22 cellular contexts compared by ENCODE assay signal in genomic region chr1:240171907-240172306, GRCh38.
"Had no signal": no experiment of that assay in that cellular context is flagged by ENCODE, and none has a peak within 500 bp of the region (broad histone marks: within the 10 kb centered on the region; RNA-seq: fewer than 3 reads in every experiment).

No MANE protein-coding gene starts in this region.

- H3K9me3 ChIP-seq: left ventricle myocardium inferior, ovary, right atrium auricular region, right lobe of liver, tibial nerve, uterus had no signal

- DNase-seq: hypothalamus; immature natural killer cell; islet precursor cell; left ventricle myocardium inferior; mesendoderm; naive B cell; ovary; right lobe of liver; stimulated activated CD4-positive, alpha-beta T cell treated with anti-CD3 and anti-CD28 coated beads, Interleukin-1b, Interleukin-23, amount 100 ng/mL, for 48 hours; stimulated activated CD4-positive, alpha-beta T cell treated with anti-CD3 and anti-CD28 coated beads, Interleukin-2, amount 100 ng/mL, for 48 hours; stimulated activated CD4-positive, alpha-beta T cell treated with anti-CD3 and anti-CD28 coated beads, Interleukin-4, amount 100 ng/mL, for 4 hours; stimulated activated CD8-positive, alpha-beta memory T cell treated with anti-CD3 and anti-CD28 coated beads, Interleukin-4, amount 100 ng/mL, for 48 hours; stimulated activated naive CD4-positive, alpha-beta T cell treated with Interleukin-2 at 50 U/mL for 16 hours; stimulated activated naive CD8-positive, alpha-beta T cell treated with anti-CD3 and anti-CD28 coated beads, Interleukin-15, amount 100 ng/mL, for 72 hours; substantia nigra; uterus had no signal

- H3K36me3 ChIP-seq: left ventricle myocardium inferior, ovary, right atrium auricular region, right lobe of liver, tibial nerve, uterus had no signal

- H3K27me3 ChIP-seq: ovary, right atrium auricular region, right lobe of liver, tibial nerve, uterus had no signal

- H3K4me1 ChIP-seq: left ventricle myocardium inferior, right atrium auricular region, right lobe of liver, tibial nerve, uterus had no signal

- H3K4me3 ChIP-seq: left ventricle myocardium inferior, lung, ovary, right atrium auricular region, right lobe of liver, smooth muscle cell, tibial nerve, uterus had no signal

- ATAC-seq: natural killer cell treated with Interleukin-12 subunit alpha and Interleukin-12 subunit beta and Interleukin-15 and Interleukin-18, amount 100 ng/mL, for 72 hours; right lobe of liver; stimulated activated memory B cell treated with anti-CD40 and anti-IgM and Interleukin-4, amounts not matched to agents 10 μg/mL and 1 μg/mL and 100 μg/mL, for 72 hours; stimulated activated naive CD8-positive, alpha-beta T cell treated with anti-CD3 and anti-CD28 coated beads, Interleukin-15, amount 100 ng/mL, for 72 hours had no signal
